9 cellular contexts compared by ENCODE assay signal in genomic region chr16:49158029-49158642, GRCh38.
DNase-seq lines count a peak whose midpoint lies in the region; ATAC-seq, FAIRE-seq and TF ChIP-seq lines count a peak whose summit lies in the region.
"Had no signal": no experiment of that assay in that cellular context is flagged by ENCODE, and none has a peak within 500 bp of the region (broad histone marks: within the 10 kb centered on the region; RNA-seq: fewer than 3 reads in every experiment).

No MANE protein-coding gene starts in this region.

- no peak for TF ChIP-seq POLR2A in H54 (IDR thresholded peaks at IDR 0.05; ENCODE audit: low read depth, low read length)

- no peaks in the 10 kb centered on the region for H3K9me2 ChIP-seq in hepatocyte (replicated peaks; ENCODE audit: insufficient read depth)

- H3K27me3 ChIP-seq in hepatocyte = no peaks in the 10 kb centered on the region

- no peak overlapping the region for H3K4me3 ChIP-seq in hepatocyte

- H3K9me3 ChIP-seq in hepatocyte (ENCODE audit: low read depth) = no peaks in the 10 kb centered on the region

- WGBS in hepatocyte (ENCODE audit: low lambda C conversion rate, missing lambda C conversion rate) = 24% methylated on average over 2 of the region's 2 CpGs

- no peak for FAIRE-seq in H54 (lab: Jason Lieb, UNC)

- no peaks in the 10 kb centered on the region for H3K79me2 ChIP-seq in hepatocyte

- H3K27ac ChIP-seq in hepatocyte = no peak overlapping the region

- peaks cover 20% of the 10 kb centered on the region for H3K9me3 Mint-ChIP-seq in chondrocyte (ENCODE audit: low read depth)

- H2AFZ ChIP-seq in hepatocyte = no peak overlapping the region

- H3K36me3 ChIP-seq in hepatocyte (replicated peaks; ENCODE audit: insufficient read depth, low read depth) = no peaks in the 10 kb centered on the region

- no peaks in the 10 kb centered on the region for H3K4me1 ChIP-seq in hepatocyte (ENCODE audit: insufficient read depth)

- H3K36me3 Mint-ChIP-seq in chondrocyte (ENCODE audit: low read depth) = no peaks in the 10 kb centered on the region
- H3K36me3 Mint-ChIP-seq: activated naive CD4-positive, alpha-beta T cell treated with anti-CD3 and anti-CD28 coated beads, Interleukin-2, amount 50 U/mL, for 24 hours had no signal

- no peaks in the 10 kb centered on the region for H4K20me1 ChIP-seq in hepatocyte (ENCODE audit: insufficient read depth, poor library complexity, severe bottlenecking)

- no peaks in the 10 kb centered on the region for H3K4me1 Mint-ChIP-seq in chondrocyte (ENCODE audit: low read depth)
- H3K4me1 Mint-ChIP-seq: activated naive CD4-positive, alpha-beta T cell treated with anti-CD3 and anti-CD28 coated beads, Interleukin-2, amount 50 U/mL, for 24 hours had no signal

- DNase-seq in AG08395 (ENCODE audit: low spot score) (peak; percentile 10), H54 (ENCODE audit: insufficient read length, low spot score) (peak; percentile 6), SW480 (ENCODE audit: low spot score) (peak; percentile 50), hepatocyte (ENCODE audit: low spot score) (peak; percentile 73), chondrocyte (ENCODE audit: low spot score) (no peak), T-helper 9 cell (no peak), NCI-H1105 (lab: John Stamatoyannopoulos, UW) (no peak)

- H3K27me3 Mint-ChIP-seq in chondrocyte (ENCODE audit: low read depth) = no peaks in the 10 kb centered on the region
- H3K27me3 Mint-ChIP-seq: activated naive CD4-positive, alpha-beta T cell treated with anti-CD3 and anti-CD28 coated beads, Interleukin-2, amount 50 U/mL, for 24 hours had no signal

- no peak overlapping the region for H3K27ac Mint-ChIP-seq in chondrocyte (ENCODE audit: unreplicated experiment)
- H3K27ac Mint-ChIP-seq: activated naive CD4-positive, alpha-beta T cell treated with anti-CD3 and anti-CD28 coated beads, Interleukin-2, amount 50 U/mL, for 24 hours had no signal

- no peak for TF ChIP-seq CTCF in hepatocyte (IDR thresholded peaks at IDR 0.05; ENCODE audit: poor library complexity)
- no peak for TF ChIP-seq CTCF in chondrocyte (IDR thresholded peaks at IDR 0.05)

- no peak overlapping the region for H3K4me2 ChIP-seq in hepatocyte

- ATAC-seq in HG03196 (IDR thresholded peaks at IDR 0.05; ENCODE audit: unreplicated experiment) = no peak

- no peak overlapping the region for H3K4me3 Mint-ChIP-seq in chondrocyte (ENCODE audit: unreplicated experiment)
- H3K4me3 Mint-ChIP-seq: activated naive CD4-positive, alpha-beta T cell treated with anti-CD3 and anti-CD28 coated beads, Interleukin-2, amount 50 U/mL, for 24 hours had no signal

Comparison
In these comparisons a context has a peak if more than half of its experiments do, and no peak if none do; other contexts are left out.
1. DNase-seq: peak in AG08395 (single experiment), H54 (single experiment), SW480 (single experiment) and hepatocyte (single experiment); none in chondrocyte (single experiment), T-helper 9 cell (single experiment) and NCI-H1105 (single experiment).